Comparison of ENCODE assay signal across 8 cellular contexts in the genomic region with DNA sequence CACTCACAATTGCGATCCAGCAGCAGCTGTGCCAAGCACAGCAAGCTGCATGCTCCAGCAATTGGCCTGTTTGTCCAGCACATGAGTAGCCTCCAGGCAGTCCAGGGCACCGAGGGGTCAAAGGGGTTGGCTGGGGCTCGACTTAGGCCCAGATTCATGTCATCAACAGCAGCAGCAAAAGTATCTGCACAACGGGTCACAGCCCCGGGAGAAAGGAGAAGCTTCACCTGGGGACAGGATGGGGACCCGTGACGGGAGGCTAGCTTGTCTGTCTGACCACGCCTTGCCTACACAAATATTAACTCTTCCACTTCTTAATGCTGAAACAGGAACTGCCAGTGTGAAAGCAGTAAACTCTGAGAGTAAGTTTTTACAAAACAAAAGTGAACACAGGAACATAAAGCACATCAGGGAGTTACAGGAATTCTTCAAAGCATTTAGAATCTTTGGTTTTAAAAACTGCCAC.
DNase-seq lines count a peak whose midpoint lies in the region; ATAC-seq and TF ChIP-seq lines count a peak whose summit lies in the region.

No MANE protein-coding gene starts in this region.

- no peak overlapping the region for H3K27ac ChIP-seq in CD8-positive, alpha-beta T cell (ENCODE audit: low read depth, low read length)
- no peak overlapping the region for H3K27ac ChIP-seq in uterus

- no peaks in the 10 kb centered on the region for H3K36me3 ChIP-seq in CD8-positive, alpha-beta T cell (ENCODE audit: insufficient read depth, low read length)
- H3K36me3 ChIP-seq in uterus: no peaks in the 10 kb centered on the region

- no peak for TF ChIP-seq CTCF in CD8-positive, alpha-beta T cell (IDR thresholded peaks at IDR 0.05)
- TF ChIP-seq CTCF in uterus (IDR thresholded peaks at IDR 0.05): no peak

- no peak for DNase-seq in CD8-positive, alpha-beta T cell
- peak; percentile 41 for DNase-seq in activated naive CD8-positive, alpha-beta T cell treated with anti-CD3 and anti-CD28 coated beads, Interleukin-2, amount 10 ng/mL, durations not matched to agents 7 days and 5 days
- DNase-seq in sciatic nerve (ENCODE audit: low spot score) (no peak), uterus (no peak), midbrain (lab: John Stamatoyannopoulos, UW) (no peak)
- DNase-seq in stimulated activated CD4-positive, alpha-beta T cell treated with anti-CD3 and anti-CD28 coated beads, Interleukin-4, amount 100 ng/mL, for 4 hours: no peak

- H3K4me3 Mint-ChIP-seq in CD8-positive, alpha-beta T cell: peak overlapping the region; percentile 5
- H3K4me3 Mint-ChIP-seq in activated naive CD8-positive, alpha-beta T cell treated with anti-CD3 and anti-CD28 coated beads, Interleukin-2, amount 10 ng/mL, durations not matched to agents 7 days and 5 days: peak overlapping the region; percentile 67

- no peaks in the 10 kb centered on the region for H3K27me3 Mint-ChIP-seq in CD8-positive, alpha-beta T cell (ENCODE audit: low read depth)
- H3K27me3 Mint-ChIP-seq in activated naive CD8-positive, alpha-beta T cell treated with anti-CD3 and anti-CD28 coated beads, Interleukin-2, amount 10 ng/mL, durations not matched to agents 7 days and 5 days: no peaks in the 10 kb centered on the region

- no peaks in the 10 kb centered on the region for H3K9me3 Mint-ChIP-seq in CD8-positive, alpha-beta T cell
- peaks cover 4% of the 10 kb centered on the region for H3K9me3 Mint-ChIP-seq in activated naive CD8-positive, alpha-beta T cell treated with anti-CD3 and anti-CD28 coated beads, Interleukin-2, amount 10 ng/mL, durations not matched to agents 7 days and 5 days

- H3K27me3 ChIP-seq in CD8-positive, alpha-beta T cell (ENCODE audit: insufficient read depth, low read length): no peaks in the 10 kb centered on the region
- H3K27me3 ChIP-seq in uterus: no peaks in the 10 kb centered on the region

- CTCF ChIA-PET in CD8-positive, alpha-beta T cell (lab: Charles Lee): no interaction called here

- no peak for ATAC-seq in CD8-positive, alpha-beta T cell
- peak; percentile 94 for ATAC-seq in GM19397 (IDR thresholded peaks at IDR 0.05; ENCODE audit: unreplicated experiment)
- ATAC-seq in HG03354 (IDR thresholded peaks at IDR 0.05; ENCODE audit: poor library complexity, severe bottlenecking, unreplicated experiment): peak; percentile 96
- ATAC-seq in activated naive CD8-positive, alpha-beta T cell treated with anti-CD3 and anti-CD28 coated beads, Interleukin-2, amount 10 ng/mL, durations not matched to agents 7 days and 5 days (ENCODE audit: low read depth): peak; percentile 69
- ATAC-seq in sciatic nerve: peak; percentile 52

- peak overlapping the region; percentile 56 for H3K27ac Mint-ChIP-seq in CD8-positive, alpha-beta T cell
- peak overlapping the region; percentile 91 for H3K27ac Mint-ChIP-seq in activated naive CD8-positive, alpha-beta T cell treated with anti-CD3 and anti-CD28 coated beads, Interleukin-2, amount 10 ng/mL, durations not matched to agents 7 days and 5 days

- H3K9me3 ChIP-seq in CD8-positive, alpha-beta T cell (ENCODE audit: low read length): no peaks in the 10 kb centered on the region
- H3K9me3 ChIP-seq in uterus: no peaks in the 10 kb centered on the region

- H3K36me3 Mint-ChIP-seq in CD8-positive, alpha-beta T cell: no peaks in the 10 kb centered on the region
- H3K36me3 Mint-ChIP-seq in activated naive CD8-positive, alpha-beta T cell treated with anti-CD3 and anti-CD28 coated beads, Interleukin-2, amount 10 ng/mL, durations not matched to agents 7 days and 5 days: peaks cover 4% of the 10 kb centered on the region

- TF ChIP-seq POLR2A in uterus (IDR thresholded peaks at IDR 0.05): no peak

- H3K4me1 ChIP-seq in CD8-positive, alpha-beta T cell (ENCODE audit: insufficient read depth, low read length): peaks cover 15% of the 10 kb centered on the region
- H3K4me1 ChIP-seq in uterus: no peaks in the 10 kb centered on the region

- intact Hi-C loops in CD8-positive, alpha-beta T cell (cut with DNase I, micrococcal nuclease): no loop called here
- intact Hi-C loops in sciatic nerve (cut with DNase I) (no loop called here), uterus (cut with DNase I; ENCODE audit: low total_unique reads) (no loop called here)

- no peak overlapping the region for H3K4me3 ChIP-seq in CD8-positive, alpha-beta T cell (ENCODE audit: low read depth, low read length)
- no peak overlapping the region for H3K4me3 ChIP-seq in uterus

- H3K4me1 Mint-ChIP-seq in CD8-positive, alpha-beta T cell (ENCODE audit: low read depth): peaks cover 31% of the 10 kb centered on the region
- peaks cover 26% of the 10 kb centered on the region for H3K4me1 Mint-ChIP-seq in activated naive CD8-positive, alpha-beta T cell treated with anti-CD3 and anti-CD28 coated beads, Interleukin-2, amount 10 ng/mL, durations not matched to agents 7 days and 5 days

- POLR2A ChIA-PET in CD8-positive, alpha-beta T cell (lab: Charles Lee): no interaction called here
- POLR2A ChIA-PET in activated naive CD8-positive, alpha-beta T cell treated with anti-CD3 and anti-CD28 coated beads, Interleukin-2, amount 10 ng/mL, durations not matched to agents 7 days and 5 days (lab: Charles Lee): interaction anchor here (0.6 to 1.8 kb wide), 3 partner anchors 28 to 560 kb away, joined by 3 to 6 read pairs (median 5); a partner anchor contains a TSS
